Comparison of ENCODE assay signal across 8 cellular contexts in genomic region chr2:148645925-148646559, GRCh38. TPM values are rescaled to one million over a fixed set of nuclear protein-coding genes. Genes with fewer than 3 reads are reported as not detected.
DNase-seq lines count a peak whose midpoint lies in the region; ATAC-seq lines count a peak whose summit lies in the region.

No MANE protein-coding gene starts in this region.

- 3% methylated on average over 8 of the region's 13 CpGs for WGBS in mesenchymal stem cell

- H3K9me3 Mint-ChIP-seq in activated CD4-positive, alpha-beta T cell treated with anti-CD3 and anti-CD28 coated beads, Interleukin-2, amount 10 ng/mL, durations not matched to agents 7 days and 5 days: no peaks in the 10 kb centered on the region

- H3K9ac ChIP-seq in mesenchymal stem cell (ENCODE audit: low read length): peak overlapping the region; percentile 99

- peaks cover 19% of the 10 kb centered on the region for H3K27me3 Mint-ChIP-seq in activated CD4-positive, alpha-beta T cell treated with anti-CD3 and anti-CD28 coated beads, Interleukin-2, amount 10 ng/mL, durations not matched to agents 7 days and 5 days

- ATAC-seq in GM18909 (IDR thresholded peaks at IDR 0.05; ENCODE audit: poor library complexity, unreplicated experiment) (peak; percentile 47), HG03196 (IDR thresholded peaks at IDR 0.05; ENCODE audit: unreplicated experiment) (peak; percentile 41)

- H4K91ac ChIP-seq in mesenchymal stem cell (ENCODE audit: low read length): no peak overlapping the region

- H3K27me3 ChIP-seq in mesenchymal stem cell (ENCODE audit: control insufficient read depth in 1 of 2, insufficient read depth in 1 of 2, low read length in 2 of 2): peaks cover 0 to 15% of the 10 kb centered on the region in 2 experiments

- H3K36me3 Mint-ChIP-seq in activated CD4-positive, alpha-beta T cell treated with anti-CD3 and anti-CD28 coated beads, Interleukin-2, amount 10 ng/mL, durations not matched to agents 7 days and 5 days (ENCODE audit: low read depth): peaks cover 5% of the 10 kb centered on the region

- H3K23ac ChIP-seq in mesenchymal stem cell (ENCODE audit: low read length in 2 of 2): peak overlapping the region in 1 of 2 experiments; percentile 93

- no peak overlapping the region for H2BK12ac ChIP-seq in mesenchymal stem cell (ENCODE audit: low read length in 2 of 2)

- peak overlapping the region; percentile 45 for H3K27ac ChIP-seq in mesenchymal stem cell (ENCODE audit: low read length, poor library complexity, severe bottlenecking)

- H3K79me1 ChIP-seq in mesenchymal stem cell (replicated peaks; ENCODE audit: low read length, poor library complexity, severe bottlenecking): no peaks in the 10 kb centered on the region

- peak overlapping the region; percentile 82 for H3K4me2 ChIP-seq in mesenchymal stem cell (ENCODE audit: low read length, poor library complexity, severe bottlenecking)

- H2AK5ac ChIP-seq in mesenchymal stem cell (ENCODE audit: low read length, severe bottlenecking): no peak overlapping the region

- peak overlapping the region; percentile 88 for H3K4me3 Mint-ChIP-seq in activated CD4-positive, alpha-beta T cell treated with anti-CD3 and anti-CD28 coated beads, Interleukin-2, amount 10 ng/mL, durations not matched to agents 7 days and 5 days

- POLR2A ChIA-PET in activated CD4-positive, alpha-beta T cell treated with anti-CD3 and anti-CD28 coated beads, Interleukin-2, amount 10 ng/mL, durations not matched to agents 7 days and 5 days (lab: Charles Lee): interaction anchor here (0.6 kb wide), 2 partner anchors 13 to 20 kb away, joined by 3 to 4 read pairs; no protein-coding TSS in a partner anchor

- peak overlapping the region in 1 of 2 experiments; percentile 74 for H3K14ac ChIP-seq in mesenchymal stem cell (ENCODE audit: low read length in 2 of 2)

- no peaks in the 10 kb centered on the region for H3K36me3 ChIP-seq in mesenchymal stem cell (ENCODE audit: control insufficient read depth in 1 of 2, insufficient read depth in 2 of 2, low read depth in 1 of 2, low read length in 2 of 2)

- H2AFZ ChIP-seq in mesenchymal stem cell (ENCODE audit: low read depth, low read length): no peak overlapping the region

- DNase-seq in AML-193 (lab: John Stamatoyannopoulos, UW) (peak; percentile 90 to 95), NCI-H446 (lab: John Stamatoyannopoulos, UW) (peak; percentile 56 to 77), mesenchymal stem cell (peak; percentile 98)
- peak; percentile 83 for DNase-seq in activated CD4-positive, alpha-beta T cell treated with anti-CD3 and anti-CD28 coated beads, Interleukin-2, amount 10 ng/mL, durations not matched to agents 7 days and 5 days
- DNase-seq in effector CD8-positive, alpha-beta T cell (lab: John Stamatoyannopoulos, UW): peak; percentile 46
- peak; percentile 8 to 26 for DNase-seq in stimulated activated CD8-positive, alpha-beta memory T cell treated with anti-CD3 and anti-CD28 coated beads, Interleukin-15, amount 100 ng/mL, for 48 hours (ENCODE audit: low read depth in 2 of 2)

- H3K18ac ChIP-seq in mesenchymal stem cell (ENCODE audit: low read depth in 1 of 2, low read length in 2 of 2): peak overlapping the region; percentile 62 to 83

- no peak overlapping the region for H4K8ac ChIP-seq in mesenchymal stem cell (ENCODE audit: low read length)

- no peak overlapping the region for H2BK120ac ChIP-seq in mesenchymal stem cell (ENCODE audit: low read depth, low read length)

- peaks cover 6% of the 10 kb centered on the region for H3K4me1 ChIP-seq in mesenchymal stem cell (ENCODE audit: control insufficient read depth, insufficient read depth, low read depth, low read length)

- H2BK5ac ChIP-seq in mesenchymal stem cell (ENCODE audit: low read depth, low read length, poor library complexity, severe bottlenecking): no peak overlapping the region

- CTCF ChIA-PET in activated CD4-positive, alpha-beta T cell treated with anti-CD3 and anti-CD28 coated beads, Interleukin-2, amount 10 ng/mL, durations not matched to agents 7 days and 5 days (lab: Charles Lee): interaction anchor here (1.0 to 2.1 kb wide), 5 partner anchors 10 to 137 kb away, joined by 3 to 6 read pairs (median 3); no protein-coding TSS in a partner anchor

- peak overlapping the region; percentile 63 to 91 for H3K4ac ChIP-seq in mesenchymal stem cell (ENCODE audit: low read depth in 1 of 2, low read length in 2 of 2)

- H2BK15ac ChIP-seq in mesenchymal stem cell (ENCODE audit: low read depth, poor library complexity, severe bottlenecking): no peak overlapping the region

- H3K4me1 Mint-ChIP-seq in activated CD4-positive, alpha-beta T cell treated with anti-CD3 and anti-CD28 coated beads, Interleukin-2, amount 10 ng/mL, durations not matched to agents 7 days and 5 days: peaks cover 41% of the 10 kb centered on the region

- H3K9me3 ChIP-seq in mesenchymal stem cell (ENCODE audit: control insufficient read depth, low read length): no peaks in the 10 kb centered on the region

- H3K27ac Mint-ChIP-seq in activated CD4-positive, alpha-beta T cell treated with anti-CD3 and anti-CD28 coated beads, Interleukin-2, amount 10 ng/mL, durations not matched to agents 7 days and 5 days: peak overlapping the region; percentile 93

- H3K4me3 ChIP-seq in mesenchymal stem cell (ENCODE audit: insufficient read depth in 1 of 2, low read depth in 1 of 2, low read length in 2 of 2): peak overlapping the region; percentile 97 to 98

RNA-seq across cellular contexts. Expression of gene EPC2, which starts 1.5 kb away (rescaled TPM):
- 10 to 100 TPM; 32.0 to 38.1 TPM for total RNA-seq in activated CD4-positive, alpha-beta T cell treated with anti-CD3 and anti-CD28 coated beads, Interleukin-2, amount 10 ng/mL, durations not matched to agents 7 days and 5 days
- 16.0 TPM for polyA plus RNA-seq in mesenchymal stem cell (2013, experiment 1 of 2)
- polyA plus RNA-seq in mesenchymal stem cell (2013, experiment 2 of 2): 15.8 TPM

Comparison
In these comparisons a context has a peak if more than half of its experiments do, and no peak if none do; other contexts are left out.
1. Peak in every context shown above with its lines: DNase-seq, ATAC-seq, H3K4me3 ChIP-seq and H3K27ac ChIP-seq.
2. DNase-seq: peak in every context shown above with its lines; median percentile 98 in mesenchymal stem cell; 92 in AML-193; 83 in activated CD4-positive, alpha-beta T cell treated with anti-CD3 and anti-CD28 coated beads, Interleukin-2, amount 10 ng/mL, durations not matched to agents 7 days and 5 days; 66 in NCI-H446; 46 in effector CD8-positive, alpha-beta T cell; 17 in stimulated activated CD8-positive, alpha-beta memory T cell treated with anti-CD3 and anti-CD28 coated beads, Interleukin-15, amount 100 ng/mL, for 48 hours.